In the genomic region with DNA sequence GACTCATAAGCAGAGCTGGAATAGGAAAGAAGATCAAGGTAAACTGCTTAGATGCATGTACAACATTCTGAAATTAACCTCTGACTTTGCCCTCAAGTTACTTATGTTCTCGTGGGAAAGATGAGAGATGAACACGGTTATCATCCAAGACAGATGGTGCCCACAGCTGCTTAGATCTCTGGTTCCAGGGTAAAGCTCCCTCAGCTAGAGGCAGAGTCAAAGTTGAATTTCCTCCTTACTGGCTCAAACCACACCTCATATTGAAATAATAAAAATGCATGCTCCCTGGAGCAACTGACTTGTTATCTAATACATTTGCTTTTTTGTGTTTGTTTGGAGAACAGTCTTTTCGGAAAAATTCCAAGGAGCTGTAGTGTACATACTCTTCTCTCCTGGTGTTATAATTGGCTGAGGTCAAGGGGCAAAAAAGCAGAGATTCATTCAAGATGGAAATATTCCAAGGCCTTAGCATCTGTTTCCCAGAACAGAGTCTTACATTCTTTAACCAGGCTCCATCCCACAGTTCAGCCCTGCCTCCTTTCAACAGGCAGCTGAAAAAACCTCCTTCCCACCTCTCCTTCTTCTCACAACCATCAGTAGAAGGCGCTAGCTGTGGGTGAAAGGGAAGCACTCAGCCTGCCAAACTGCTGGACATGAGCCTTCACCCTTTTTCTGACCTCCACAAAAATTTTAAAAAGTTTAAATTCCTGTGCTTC, we compare ENCODE assay signal across 1 cellular context.
TF ChIP-seq lines count a peak whose summit lies in the region.

No MANE protein-coding gene starts in this region.

TF ChIP-seq in H1, 55 proteins besides CTCF, POLR2A, EP300 and RAD21:
- TF ChIP-seq YY1 (IDR thresholded peaks at IDR 0.05; ENCODE audit: low read depth, low read length) (no peak), HDAC2 (IDR thresholded peaks at IDR 0.05; ENCODE audit: borderline replicate concordance in 1 of 2, low read depth in 2 of 2, low read length in 2 of 2) (no peak), TAF1 (IDR thresholded peaks at IDR 0.05; ENCODE audit: low read depth, low read length) (no peak), SP4 (IDR thresholded peaks at IDR 0.05; ENCODE audit: low read length) (no peak), CHD1 (IDR thresholded peaks at IDR 0.05; ENCODE audit: low read depth, low read length) (no peak), JUND (IDR thresholded peaks at IDR 0.05; ENCODE audit: low read length) (no peak)
- TF ChIP-seq, protein P1, sequence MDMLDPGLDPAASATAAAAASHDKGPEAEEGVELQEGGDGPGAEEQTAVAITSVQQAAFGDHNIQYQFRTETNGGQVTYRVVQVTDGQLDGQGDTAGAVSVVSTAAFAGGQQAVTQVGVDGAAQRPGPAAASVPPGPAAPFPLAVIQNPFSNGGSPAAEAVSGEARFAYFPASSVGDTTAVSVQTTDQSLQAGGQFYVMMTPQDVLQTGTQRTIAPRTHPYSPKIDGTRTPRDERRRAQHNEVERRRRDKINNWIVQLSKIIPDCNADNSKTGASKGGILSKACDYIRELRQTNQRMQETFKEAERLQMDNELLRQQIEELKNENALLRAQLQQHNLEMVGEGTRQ (IDR thresholded peaks at IDR 0.05; ENCODE audit: low read length): no peak
